8 cellular contexts compared by ENCODE assay signal in genomic region chr9:136842380-136842948, GRCh38. TPM values are rescaled to one million over a fixed set of nuclear protein-coding genes. Genes with fewer than 3 reads are reported as not detected.
DNase-seq lines count a peak whose midpoint lies in the region; ATAC-seq and TF ChIP-seq lines count a peak whose summit lies in the region.
"Not testable (repeated sequence)": the region's sequence is repeated elsewhere in the genome, so short reads cannot be mapped to it uniquely, and the experiment has no call there.

Gene AJM1, plus strand, starts transcription at chr9:136842478. Its CDS starts 1,937 bp downstream, at chr9:136844415.

- H3K9me3 ChIP-seq in parathyroid adenoma (ENCODE audit: control insufficient read depth, low read length); thoracic aorta: not testable (repeated sequence)

- TF ChIP-seq CTCF in GM12864 (IDR thresholded peaks at IDR 0.05; ENCODE audit: low read depth, low read length, missing control alignments) (peak; percentile 86), parathyroid adenoma (IDR thresholded peaks at IDR 0.05) (peak; percentile 79), thoracic aorta (IDR thresholded peaks at IDR 0.05) (peak; percentile 94)

- DNase-seq in GM12864 (ENCODE audit: low read depth) (peak; percentile 48), NCI-H1436 (lab: John Stamatoyannopoulos, UW) (peak; percentile 57), T-helper 1 cell (peak; percentile 54 to 83 (median 70)), Right ventricle myocardium superior (peak; percentile 86)
- DNase-seq in activated naive CD8-positive, alpha-beta T cell treated with anti-CD3 and anti-CD28 coated beads, Interleukin-2, amount 50 U/mL, for 16 hours (ENCODE audit: low read depth, low spot score): peak; percentile 67
- not testable (repeated sequence) for DNase-seq in thoracic aorta (ENCODE audit: low spot score)

- peak within 1 kb of the TSS; percentile 74 for H3K4me2 ChIP-seq in parathyroid adenoma (ENCODE audit: low read length)

- intact Hi-C loops in Right ventricle myocardium superior (cut with DNase I): not testable (repeated sequence)

- peak; percentile 38 for ATAC-seq in HG02763 (IDR thresholded peaks at IDR 0.05; ENCODE audit: unreplicated experiment)
- ATAC-seq in Right ventricle myocardium superior (ENCODE audit: poor library complexity): peak; percentile 84
- ATAC-seq in thoracic aorta (ENCODE audit: insufficient number of reproducible peaks, low FRiP score, low read depth): not testable (repeated sequence)

- not testable (repeated sequence) for H3K9ac ChIP-seq in parathyroid adenoma

- H3K4me1 ChIP-seq in parathyroid adenoma: not testable (repeated sequence)
- peaks cover 11 to 43% of the 10 kb centered on the region in 2 donors for H3K4me1 ChIP-seq in thoracic aorta (ENCODE audit: control insufficient read depth in 1 of 2, low read depth in 2 of 2)

- not testable (repeated sequence) for H3K36me3 ChIP-seq in parathyroid adenoma (ENCODE audit: control insufficient read depth, insufficient read depth, low read length); thoracic aorta

- H3K27ac ChIP-seq in parathyroid adenoma: peak within 1 kb of the TSS; percentile 32
- H3K27ac ChIP-seq in thoracic aorta: not testable (repeated sequence)

- not testable (repeated sequence) for H3K79me2 ChIP-seq in parathyroid adenoma

- H2AFZ ChIP-seq in parathyroid adenoma: peak within 1 kb of the TSS; percentile 68

- H3K27me3 ChIP-seq in parathyroid adenoma (ENCODE audit: control insufficient read depth, insufficient read depth, low read length); thoracic aorta (replicated peaks; ENCODE audit: insufficient read depth): not testable (repeated sequence)

- H3K4me3 ChIP-seq in GM12864 (ENCODE audit: low read depth, low read length) (peak within 1 kb of the TSS; percentile 71), parathyroid adenoma (ENCODE audit: low read depth, low read length) (peak within 1 kb of the TSS; percentile 56), thoracic aorta (peak within 1 kb of the TSS; percentile 73)

RNA-seq across cellular contexts. Expression of gene AJM1, which starts in this region (rescaled TPM):
- total RNA-seq in Right ventricle myocardium superior: 7.3 TPM
- total RNA-seq in thoracic aorta: 1 to 10 TPM; 7.3 to 9.2 TPM
